ENCODE assay signal across 7 cellular contexts in genomic region chr21:32257952-32258785, GRCh38. TPM values are rescaled to one million over a fixed set of nuclear protein-coding genes. Genes with fewer than 3 reads are reported as not detected.
DNase-seq lines count a peak whose midpoint lies in the region; ATAC-seq and TF ChIP-seq lines count a peak whose summit lies in the region.

No MANE protein-coding gene starts in this region.

- ATAC-seq in GM23338: peak; percentile 92

- no peak overlapping the region for H3K4me2 ChIP-seq in GM23338

- H3K9me3 Mint-ChIP-seq in GM23338: no peaks in the 10 kb centered on the region
- no peaks in the 10 kb centered on the region for H3K9me3 Mint-ChIP-seq in MCF 10A (ENCODE audit: unreplicated experiment)
- peaks cover 0 to 3% (median 0%) of the 10 kb centered on the region in 6 donors for H3K9me3 Mint-ChIP-seq in immature natural killer cell

- H3K4me1 ChIP-seq in GM23338 (ENCODE audit: insufficient read depth) (peaks cover 3% of the 10 kb centered on the region; the same call in 1 of the 2 replicates), spleen (peaks cover 0 to 6% (median 0%) of the 10 kb centered on the region in 6 donors)

- no peaks in the 10 kb centered on the region for H3K36me3 ChIP-seq in GM23338 (ENCODE audit: insufficient read depth)
- no peaks in the 10 kb centered on the region for H3K36me3 ChIP-seq in spleen

- H3K79me2 ChIP-seq in GM23338 (replicated peaks; ENCODE audit: insufficient read depth): no peaks in the 10 kb centered on the region

- CTCF ChIA-PET in MCF 10A (lab: Yijun Ruan, JAX): interaction anchor here (0.5 to 5.7 kb wide), 39 partner anchors 8 to 491 kb away, joined by 3 to 84 read pairs (median 4); partner anchors contain the start of gene MIS18A

- H3K4me3 Mint-ChIP-seq in GM23338: no peak overlapping the region
- peak overlapping the region; percentile 19 for H3K4me3 Mint-ChIP-seq in MCF 10A (ENCODE audit: unreplicated experiment)
- no peak overlapping the region for H3K4me3 Mint-ChIP-seq in immature natural killer cell

- H3F3A ChIP-seq in GM23338 (replicated peaks; ENCODE audit: low read depth): no peaks in the 10 kb centered on the region

- H3K9me3 ChIP-seq in spleen: no peaks in the 10 kb centered on the region

- H3K27me3 Mint-ChIP-seq in GM23338 (ENCODE audit: insufficient read depth, low read depth, poor library complexity) (peaks cover 2% of the 10 kb centered on the region), MCF 10A (ENCODE audit: insufficient read depth, unreplicated experiment) (peaks cover 11% of the 10 kb centered on the region), immature natural killer cell (ENCODE audit: low read depth in 3 of 3) (peaks cover 0 to 14% (median 2%) of the 10 kb centered on the region in 3 donors)

- H3K27me3 ChIP-seq in GM23338 (ENCODE audit: insufficient read depth) (no peaks in the 10 kb centered on the region), spleen (replicated peaks in 1 of 7) (no peaks in the 10 kb centered on the region)

- intact Hi-C loops in MCF 10A (cut with micrococcal nuclease): loop anchor here (1.0 to 10.0 kb wide), 4 partner anchors 123 to 472 kb away; no protein-coding TSS in a partner anchor
- intact Hi-C loops in spleen (cut with DNase I; ENCODE audit: low total_unique reads): loop anchor here (5.0 kb wide), 1 partner anchor 391 kb away; no protein-coding TSS in a partner anchor

- no peak overlapping the region for H2AFZ ChIP-seq in GM23338

- peaks cover 6% of the 10 kb centered on the region; the same call in 2 of the 3 replicates for H3K4me1 Mint-ChIP-seq in GM23338
- H3K4me1 Mint-ChIP-seq in MCF 10A (ENCODE audit: insufficient read depth, unreplicated experiment): peaks cover 23% of the 10 kb centered on the region
- no peaks in the 10 kb centered on the region for H3K4me1 Mint-ChIP-seq in immature natural killer cell

- H3K27ac Mint-ChIP-seq in GM23338 (peak overlapping the region; percentile 20; the same call in 1 of the 2 replicates), MCF 10A (ENCODE audit: low read depth, unreplicated experiment) (no peak overlapping the region), immature natural killer cell (no peak overlapping the region)

- TF ChIP-seq CTCF in GM23338 (conservative IDR thresholded peaks at IDR 0.05; ENCODE audit: low read depth in 2 of 2): peak; percentile 85 to 95
- TF ChIP-seq CTCF in MCF 10A (IDR thresholded peaks at IDR 0.05; ENCODE audit: unreplicated experiment): peak; percentile 76
- TF ChIP-seq CTCF in spleen (IDR thresholded peaks at IDR 0.05 in 8 of 11, conservative IDR thresholded peaks at IDR 0.05 in 3 of 11): peak in 8 of 11 experiments; percentile 15 to 62 (median 60)

- POLR2A ChIA-PET in MCF 10A (lab: Yijun Ruan, JAX): interaction anchor here (0.6 to 1.9 kb wide), 11 partner anchors 10 to 477 kb away, joined by 3 to 7 read pairs (median 3); no protein-coding TSS in a partner anchor

- no peaks in the 10 kb centered on the region for H3K9me2 ChIP-seq in GM23338 (ENCODE audit: insufficient read depth)

- TF ChIP-seq POLR2A in spleen (IDR thresholded peaks at IDR 0.05): no peak

- H4K20me1 ChIP-seq in GM23338 (replicated peaks; ENCODE audit: insufficient read depth): no peaks in the 10 kb centered on the region

- no peaks in the 10 kb centered on the region for H3K36me3 Mint-ChIP-seq in GM23338 (ENCODE audit: low read depth)
- peaks cover 11% of the 10 kb centered on the region for H3K36me3 Mint-ChIP-seq in MCF 10A (ENCODE audit: insufficient read depth, unreplicated experiment)
- no peaks in the 10 kb centered on the region for H3K36me3 Mint-ChIP-seq in immature natural killer cell

- DNase-seq in ELR (ENCODE audit: low read depth): peak; percentile 79
- peak; percentile 88 for DNase-seq in GM23338 (ENCODE audit: low spot score)
- DNase-seq in MV-4-11 (lab: John Stamatoyannopoulos, UW): peak; percentile 64
- peak; percentile 76 for DNase-seq in RPMI8226
- DNase-seq in MCF 10A (ENCODE audit: unreplicated experiment): peak; percentile 87
- DNase-seq in immature natural killer cell: peak in 2 of 3 donors; percentile 9 to 15
- no peak for DNase-seq in spleen

- no TSS peak for BruUV-seq in MCF 10A (replicated peaks; lab: Mats Ljungman, UMichigan)

- no peak overlapping the region for H3K4me3 ChIP-seq in GM23338
- H3K4me3 ChIP-seq in spleen: no peak overlapping the region

- H3K27ac ChIP-seq in GM23338 (ENCODE audit: low read depth) (no peak overlapping the region), spleen (no peak overlapping the region)

- 51 to 60% (median 56%) methylated on average over 16 of the region's 16 CpGs for WGBS in spleen, 5 donors

TF ChIP-seq in GM23338, 12 proteins besides CTCF, POLR2A, EP300 and RAD21:
- TF ChIP-seq ZNF114 (CRISPR knock-in tag; IDR thresholded peaks at IDR 0.05): no peak

RNA-seq across cellular contexts. Expression of gene MIS18A, which starts 20.7 kb away (rescaled TPM):
- 46.1 and 49.3 TPM in 2 replicates for total RNA-seq in GM23338 (2014; rRNA removed; shearing (Covaris generic))
- 126 and 133 TPM in 2 replicates for polyA plus RNA-seq in GM23338 (2016; fragmentation: Nextera tagmentation; extraction: Ambion mirVana)
- 10.6 and 14.0 TPM in 2 replicates for total RNA-seq in MCF 10A (2022)
- 10 to 100 TPM in 1 of 3 donors, 1 to 10 TPM in 2; 6.3 to 10.3 (median 8.7) TPM for polyA plus RNA-seq in immature natural killer cell
- 1 to 10 TPM; 4.2 to 7.7 (median 6.3) TPM for total RNA-seq in spleen
- 10 to 100 TPM in 1 of 3 donors, 1 to 10 TPM in 2; 7.5 to 10.0 (median 8.2) TPM for polyA plus RNA-seq in spleen

RNA-seq across cellular contexts. Expression of gene MRAP, which starts 40.5 kb away (rescaled TPM):
- total RNA-seq in GM23338 (2014; rRNA removed; shearing (Covaris generic)): not detected in 2 replicates
- 0.78 and 2.2 TPM in 2 replicates for polyA plus RNA-seq in GM23338 (2016; fragmentation: Nextera tagmentation; extraction: Ambion mirVana)
- total RNA-seq in MCF 10A (2022): not detected in 2 replicates
- not detected for polyA plus RNA-seq in immature natural killer cell
- not detected for total RNA-seq in spleen
- polyA plus RNA-seq in spleen: under 1 TPM in 1 of 3 donors, not detected in 2; 0.09 TPM
